In the genomic region with DNA sequence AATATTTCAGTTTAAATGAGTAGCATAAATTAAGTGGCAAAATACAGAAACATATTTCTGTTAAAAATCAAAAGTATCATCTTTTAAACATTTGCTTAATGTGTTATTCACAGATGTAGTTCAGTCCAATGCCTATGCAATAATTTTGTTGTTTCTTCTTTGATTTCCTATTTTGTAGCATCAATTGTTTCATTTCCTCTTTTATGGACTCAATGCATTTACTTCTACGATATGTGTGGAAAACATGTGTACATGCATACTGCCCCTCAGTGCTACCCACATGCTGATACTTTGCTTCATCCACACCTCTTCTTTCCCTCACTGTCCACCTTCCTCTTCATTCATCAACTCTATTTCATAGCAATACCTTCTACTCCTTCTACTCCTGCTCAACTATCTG, we compare ENCODE assay signal across 27 cellular contexts.
"Had no signal": no experiment of that assay in that cellular context is flagged by ENCODE, and none has a peak within 500 bp of the region (broad histone marks: within the 10 kb centered on the region; RNA-seq: fewer than 3 reads in every experiment).

No MANE protein-coding gene starts in this region.

- H3K4me1 ChIP-seq: adrenal gland, body of pancreas, breast epithelium, Peyer's patch, SJSA1 had no signal

- H3K9ac ChIP-seq: SK-N-SH had no signal

- H3K4me2 ChIP-seq: SK-N-SH had no signal

- H3K27ac ChIP-seq: adrenal gland, body of pancreas, breast epithelium, coronary artery, Peyer's patch, SJSA1 had no signal

- H3K36me3 ChIP-seq: adrenal gland, breast epithelium, Peyer's patch, SJSA1 had no signal

- H3K4me3 ChIP-seq: adrenal gland, body of pancreas, breast epithelium, coronary artery, Peyer's patch, SJSA1 had no signal

- H3K9me2 ChIP-seq: SK-N-SH had no signal

- DNase-seq: activated CD4-positive, alpha-beta T cell treated with anti-CD3 and anti-CD28 coated beads for 36 hours; activated CD4-positive, alpha-beta T cell treated with anti-CD3 and anti-CD28 coated beads, Interleukin-2, amount 10 ng/mL, durations not matched to agents 7 days and 5 days; activated CD4-positive, alpha-beta T cell treated with anti-CD3 and anti-CD28 coated beads, Interleukin-2, amount 50 U/mL, for 48 hours; activated CD8-positive, alpha-beta memory T cell treated with anti-CD3 and anti-CD28 coated beads, Interleukin-2, amount 50 U/mL, for 4 hours; activated gamma-delta T cell treated with Interleukin-2 at 50 U/mL for 16 hours; activated naive CD4-positive, alpha-beta T cell treated with anti-CD3 and anti-CD28 coated beads for 36 hours; activated T-cell treated with anti-CD3 and anti-CD28 coated beads for 4 hours; activated T-cell treated with anti-CD3 and anti-CD28 coated beads, Interleukin-2, amount 50 U/mL, for 4 hours; adrenal gland; body of pancreas; NCI-H1048; NCI-H1105 treated with DMSO at 0.1 percent for 48 hours; NCI-H1436 treated with DMSO at 0.1 percent for 48 hours; NCI-H1694 treated with DMSO at 0.1 percent for 48 hours; NCI-H2029; NCI-H345; NCI-H526; NCI-H748 treated with DMSO at 0.1 percent for 48 hours; PC-3; Peyer's patch; RPMI8226; SHP77 treated with DMSO at 0.1 percent for 48 hours; SK-N-SH had no signal

- H3K9me3 ChIP-seq: adrenal gland, body of pancreas, breast epithelium, SJSA1, SK-N-SH had no signal

- FAIRE-seq: astrocyte had no signal
